Comparison of ENCODE assay signal across 8 cellular contexts in the genomic region with DNA sequence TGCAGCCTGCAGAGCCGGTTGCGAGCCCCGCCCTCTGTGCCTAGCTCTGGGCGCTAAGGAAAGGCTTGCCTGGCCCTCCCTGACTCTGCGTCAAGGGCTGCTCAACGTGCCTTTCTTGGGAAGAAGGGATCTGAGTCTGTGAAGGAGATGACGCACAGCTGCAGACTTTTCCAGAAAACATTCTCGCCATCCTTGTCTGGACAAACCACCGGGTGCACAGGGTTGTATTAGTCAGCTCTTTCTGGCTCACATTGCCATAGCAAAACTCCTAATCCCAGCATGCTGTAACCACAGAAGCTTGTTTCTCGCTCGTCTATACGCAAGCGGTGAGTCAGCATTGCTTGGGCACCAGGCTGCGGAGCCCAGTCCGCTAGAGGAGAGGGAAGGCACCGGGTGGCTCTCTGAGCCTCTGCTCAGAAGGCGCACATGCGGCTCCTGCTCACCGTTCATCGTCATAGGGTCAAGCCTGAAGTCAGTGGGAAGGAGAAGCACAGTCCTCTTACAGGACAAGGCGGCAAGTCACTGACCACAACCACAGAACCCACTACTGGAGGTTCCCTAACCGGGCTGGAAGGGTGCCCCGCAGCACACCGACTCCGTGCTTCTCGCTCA. TPM values are rescaled to one million over a fixed set of nuclear protein-coding genes. Genes with fewer than 3 reads are reported as not detected.
DNase-seq lines count a peak whose midpoint lies in the region; ATAC-seq, FAIRE-seq and TF ChIP-seq lines count a peak whose summit lies in the region.

No MANE protein-coding gene starts in this region.

- H3K9me3 ChIP-seq in K562 (replicated peaks; ENCODE audit: control insufficient read depth, insufficient read depth, low read depth, low read length) (no peaks in the 10 kb centered on the region), mesodermal cell (ENCODE audit: control insufficient read depth, low read length) (no peaks in the 10 kb centered on the region)

- intact Hi-C loops in K562 (cut with micrococcal nuclease) = no loop called here

- CTCF ChIA-PET in K562 (lab: Yijun Ruan, JAX; ENCODE audit: low intra/inter-chr PET ratio) = no interaction called here

- ATAC-seq in K562 (peak; percentile 44), HG02981 (IDR thresholded peaks at IDR 0.05; ENCODE audit: unreplicated experiment) (no peak)

- H3K4me3 ChIP-seq in K562 (no peak overlapping the region), mesodermal cell (ENCODE audit: extremely low read depth, insufficient read depth, low read length, poor library complexity, severe bottlenecking) (no peak overlapping the region)

- no TSS peak for BruUV-seq in K562 (replicated peaks; lab: Mats Ljungman, UMichigan)

- TF ChIP-seq RAD21 in K562 (CRISPR knock-in tag; conservative IDR thresholded peaks at IDR 0.05 in 1 of 2, IDR thresholded peaks at IDR 0.05 in 1 of 2) = no peak

- no peak overlapping the region for H3K4me2 ChIP-seq in K562 (ENCODE audit: insufficient read depth, low read length)

- DNase-seq in ELR (ENCODE audit: low read depth) (peak; percentile 82), MV-4-11 (lab: John Stamatoyannopoulos, UW) (peak; percentile 97), K562 (ENCODE audit: extremely low read depth in 1 of 4, low spot score in 3 of 4) (peak in 1 of 4 experiments; percentile 21), caudate nucleus (lab: John Stamatoyannopoulos, UW) (no peak), NCI-H187 (lab: John Stamatoyannopoulos, UW) (no peak), amniotic stem cell (lab: John Stamatoyannopoulos, UW) (no peak)

- no peak overlapping the region for H3K27ac ChIP-seq in K562 (ENCODE audit: extremely low read depth, low read depth, low read length)
- H3K27ac ChIP-seq in mesodermal cell (ENCODE audit: low read depth, low read length, severe bottlenecking) = peak overlapping the region; percentile 37
- no peak overlapping the region for H3K27ac ChIP-seq in caudate nucleus (ENCODE audit: low read depth, low read length)

- no peak overlapping the region for H2AFZ ChIP-seq in K562 (ENCODE audit: low read depth, low read length)

- H4K20me1 ChIP-seq in K562 (replicated peaks; ENCODE audit: control insufficient read depth, insufficient read depth, low read length) = peaks cover 4% of the 10 kb centered on the region; the same call in 1 of the 2 replicates

- H3K4me1 ChIP-seq in K562 (replicated peaks in 1 of 2; ENCODE audit: control insufficient read depth in 2 of 2, insufficient read depth in 2 of 2, low read length in 2 of 2) (no peaks in the 10 kb centered on the region), mesodermal cell (ENCODE audit: control insufficient read depth, insufficient read depth, low read length, poor library complexity, severe bottlenecking) (peaks cover 5% of the 10 kb centered on the region)

- peaks cover 0 to 29% of the 10 kb centered on the region in 2 experiments; a peak in 3 of 5 replicates for H3K27me3 ChIP-seq in K562 (ENCODE audit: control insufficient read depth in 2 of 2, insufficient read depth in 2 of 2, low read length in 2 of 2)

- TF ChIP-seq CTCF in K562 (IDR thresholded peaks at IDR 0.05 in 2 of 3, conservative IDR thresholded peaks at IDR 0.05 in 1 of 3; ENCODE audit: insufficient read depth in 2 of 3, low read depth in 1 of 3, low read length in 3 of 3) = no peak

- POLR2A ChIA-PET in K562 (lab: Yijun Ruan, JAX) = interaction anchor here (0.5 to 0.7 kb wide), 3 partner anchors 15 to 106 kb away, joined by 3 read pairs; no protein-coding TSS in a partner anchor

- no peak for TF ChIP-seq EP300 in K562 (IDR thresholded peaks at IDR 0.05; ENCODE audit: low read length)

- H3K9ac ChIP-seq in K562 (ENCODE audit: insufficient read depth in 1 of 2, low read depth in 2 of 2, low read length in 2 of 2) = no peak overlapping the region; a peak in 1 of 4 replicates

- H3K36me3 ChIP-seq in K562 (ENCODE audit: control insufficient read depth, insufficient read depth, low read length) = no peaks in the 10 kb centered on the region
- no peaks in the 10 kb centered on the region for H3K36me3 ChIP-seq in mesodermal cell (ENCODE audit: control insufficient read depth, insufficient read depth, low read length)

- no peak for FAIRE-seq in K562 (lab: Jason Lieb, UNC)

- no peak for TF ChIP-seq POLR2A in K562 (conservative IDR thresholded peaks at IDR 0.05)

- WGBS in K562 (ENCODE audit: insufficient coverage, low coverage, missing lambda C conversion rate) = 2% methylated on average over 26 of the region's 26 CpGs
- WGBS in mesodermal cell (ENCODE audit: insufficient coverage in 2 of 2), 2 experiments = 81 to 82% methylated on average over 25 to 26 of the region's 26 CpGs

- H3K9me1 ChIP-seq in K562 (ENCODE audit: control insufficient read depth, insufficient read depth, low read length) = no peaks in the 10 kb centered on the region

- no peaks in the 10 kb centered on the region for H3K79me2 ChIP-seq in K562 (ENCODE audit: control insufficient read depth, insufficient read depth, low read length)

- in situ Hi-C loops in K562 (cut with MboI) = no loop called here

RNA-seq across cellular contexts. Expression of gene CD300H, which starts 2.2 kb away (rescaled TPM):
- not detected in 2 replicates for total RNA-seq in K562 (2011; cell fraction: chromatin; rRNA removed; ENCODE audit: low replicate concordance)
- not detected in 2 replicates for total RNA-seq in K562 (2011; cell fraction: nucleolus; rRNA removed)
- total RNA-seq in K562 (2011; cell fraction: nucleoplasm; rRNA removed) = not detected in 2 replicates
- not detected in 2 replicates for total RNA-seq in K562 (2014; rRNA removed)
- not detected in 2 replicates for total RNA-seq in K562 (2014; rRNA removed; fragmentation: Illumina TruSeq; extraction: Trizol)
- total RNA-seq in K562 (2015; rRNA removed; fragmentation: Illumina TruSeq; extraction: Trizol) = not detected in 2 replicates
- total RNA-seq in K562 (2021) = not detected in 2 replicates
- polyA plus RNA-seq in K562 (2011; rRNA removed) = not detected in 2 replicates
- not detected in 2 replicates for polyA plus RNA-seq in K562 (2011; cell fraction: cytosol; rRNA removed)
- not detected in 2 replicates for polyA plus RNA-seq in K562 (2011; cell fraction: nucleus; rRNA removed)
- polyA plus RNA-seq in K562 (2012) = not detected in 2 replicates
- polyA plus RNA-seq in K562 (2014; fragmentation: Illumina TruSeq; extraction: Trizol) = not detected in 2 replicates
- polyA plus RNA-seq in K562 (2014; fragmentation: Nextera tagmentation; extraction: Ambion mirVana) = not detected
- polyA plus RNA-seq in K562 (2014; rRNA removed) = not detected in 2 replicates
- polyA minus RNA-seq in K562 (2011; rRNA and poly(A)+ RNA removed) = not detected in 2 replicates
- not detected in 2 replicates for polyA minus RNA-seq in K562 (2011; cell fraction: cytosol; rRNA and poly(A)+ RNA removed)
- polyA minus RNA-seq in K562 (2011; cell fraction: nucleus; rRNA and poly(A)+ RNA removed) = not detected in 2 replicates
- polyA plus RNA-seq in mesodermal cell (2013, experiment 1 of 2) = not detected
- polyA plus RNA-seq in mesodermal cell (2013, experiment 2 of 2) = not detected

RNA-seq across cellular contexts. Expression of gene CD300LD, which starts 22.6 kb away (rescaled TPM):
- not detected in 2 replicates for total RNA-seq in K562 (2011; cell fraction: chromatin; rRNA removed; ENCODE audit: low replicate concordance)
- total RNA-seq in K562 (2011; cell fraction: nucleolus; rRNA removed) = not detected in 2 replicates
- not detected in 2 replicates for total RNA-seq in K562 (2011; cell fraction: nucleoplasm; rRNA removed)
- total RNA-seq in K562 (2014; rRNA removed) (not detected in 2 replicates), K562 (2014; rRNA removed; fragmentation: Illumina TruSeq; extraction: Trizol) (not detected in 2 replicates), K562 (2015; rRNA removed; fragmentation: Illumina TruSeq; extraction: Trizol) (not detected in 2 replicates), K562 (2021) (not detected in 2 replicates)
- polyA plus RNA-seq in K562 (2011; rRNA removed) (not detected in 2 replicates), K562 (2014; fragmentation: Illumina TruSeq; extraction: Trizol) (not detected in 2 replicates), K562 (2014; fragmentation: Nextera tagmentation; extraction: Ambion mirVana) (not detected), K562 (2014; rRNA removed) (not detected in 2 replicates)
- not detected in 2 replicates for polyA plus RNA-seq in K562 (2011; cell fraction: cytosol; rRNA removed)
- polyA plus RNA-seq in K562 (2011; cell fraction: nucleus; rRNA removed) = not detected in 2 replicates
- not detected in 2 replicates for polyA plus RNA-seq in K562 (2012)
- not detected in 2 replicates for polyA minus RNA-seq in K562 (2011; rRNA and poly(A)+ RNA removed)
- polyA minus RNA-seq in K562 (2011; cell fraction: cytosol; rRNA and poly(A)+ RNA removed) = not detected in 2 replicates
- polyA minus RNA-seq in K562 (2011; cell fraction: nucleus; rRNA and poly(A)+ RNA removed) = not detected in 2 replicates
- polyA plus RNA-seq in mesodermal cell (2013, experiment 1 of 2) = not detected
- polyA plus RNA-seq in mesodermal cell (2013, experiment 2 of 2) = not detected

RNA-seq across cellular contexts. Expression of gene CD300C, which starts 23.6 kb away (rescaled TPM):
- total RNA-seq in K562 (2011; cell fraction: chromatin; rRNA removed; ENCODE audit: low replicate concordance) = 0.39 TPM in 1 of 2 replicates, not detected in the other
- 0.33 TPM in 1 of 2 replicates, not detected in the other for total RNA-seq in K562 (2011; cell fraction: nucleolus; rRNA removed)
- not detected in 2 replicates for total RNA-seq in K562 (2011; cell fraction: nucleoplasm; rRNA removed)
- total RNA-seq in K562 (2014; rRNA removed) = not detected in 2 replicates
- not detected in 2 replicates for total RNA-seq in K562 (2014; rRNA removed; fragmentation: Illumina TruSeq; extraction: Trizol)
- total RNA-seq in K562 (2015; rRNA removed; fragmentation: Illumina TruSeq; extraction: Trizol) = 0.23 TPM in 1 of 2 replicates, not detected in the other
- not detected in 2 replicates for total RNA-seq in K562 (2021)
- 0.04 TPM in 1 of 2 replicates, not detected in the other for polyA plus RNA-seq in K562 (2011; rRNA removed)
- 0.03 TPM in 1 of 2 replicates, not detected in the other for polyA plus RNA-seq in K562 (2011; cell fraction: cytosol; rRNA removed)
- polyA plus RNA-seq in K562 (2011; cell fraction: nucleus; rRNA removed) = not detected in 2 replicates
- polyA plus RNA-seq in K562 (2012) = 0.09 and 0.24 TPM in 2 replicates
- 0.07 TPM in 1 of 2 replicates, not detected in the other for polyA plus RNA-seq in K562 (2014; fragmentation: Illumina TruSeq; extraction: Trizol)
- polyA plus RNA-seq in K562 (2014; fragmentation: Nextera tagmentation; extraction: Ambion mirVana) = not detected
- polyA plus RNA-seq in K562 (2014; rRNA removed) = 0.16 TPM in 1 of 2 replicates, not detected in the other
- polyA minus RNA-seq in K562 (2011; rRNA and poly(A)+ RNA removed) = not detected in 2 replicates
- not detected in 2 replicates for polyA minus RNA-seq in K562 (2011; cell fraction: cytosol; rRNA and poly(A)+ RNA removed)
- 0.13 TPM in 1 of 2 replicates, not detected in the other for polyA minus RNA-seq in K562 (2011; cell fraction: nucleus; rRNA and poly(A)+ RNA removed)
- not detected for polyA plus RNA-seq in mesodermal cell (2013, experiment 1 of 2)
- polyA plus RNA-seq in mesodermal cell (2013, experiment 2 of 2) = not detected

RNA-seq across cellular contexts. Expression of gene CD300LB, which starts 38.2 kb away (rescaled TPM):
- not detected in 2 replicates for total RNA-seq in K562 (2011; cell fraction: chromatin; rRNA removed; ENCODE audit: low replicate concordance)
- not detected in 2 replicates for total RNA-seq in K562 (2011; cell fraction: nucleolus; rRNA removed)
- total RNA-seq in K562 (2011; cell fraction: nucleoplasm; rRNA removed) = not detected in 2 replicates
- total RNA-seq in K562 (2014; rRNA removed) (not detected in 2 replicates), K562 (2014; rRNA removed; fragmentation: Illumina TruSeq; extraction: Trizol) (not detected in 2 replicates), K562 (2015; rRNA removed; fragmentation: Illumina TruSeq; extraction: Trizol) (not detected in 2 replicates), K562 (2021) (not detected in 2 replicates)
- polyA plus RNA-seq in K562 (2011; rRNA removed) (not detected in 2 replicates), K562 (2014; fragmentation: Illumina TruSeq; extraction: Trizol) (not detected in 2 replicates), K562 (2014; fragmentation: Nextera tagmentation; extraction: Ambion mirVana) (not detected), K562 (2014; rRNA removed) (not detected in 2 replicates)
- polyA plus RNA-seq in K562 (2011; cell fraction: cytosol; rRNA removed) = not detected in 2 replicates
- not detected in 2 replicates for polyA plus RNA-seq in K562 (2011; cell fraction: nucleus; rRNA removed)
- not detected in 2 replicates for polyA plus RNA-seq in K562 (2012)
- not detected in 2 replicates for polyA minus RNA-seq in K562 (2011; rRNA and poly(A)+ RNA removed)
- polyA minus RNA-seq in K562 (2011; cell fraction: cytosol; rRNA and poly(A)+ RNA removed) = not detected in 2 replicates
- not detected in 2 replicates for polyA minus RNA-seq in K562 (2011; cell fraction: nucleus; rRNA and poly(A)+ RNA removed)
- polyA plus RNA-seq in mesodermal cell (2013, experiment 1 of 2) = not detected
- not detected for polyA plus RNA-seq in mesodermal cell (2013, experiment 2 of 2)

RNA-seq across cellular contexts. Expression of gene CD300E, which starts 54.0 kb away (rescaled TPM):
- total RNA-seq in K562 (2011; cell fraction: chromatin; rRNA removed; ENCODE audit: low replicate concordance) = not detected in 2 replicates
- not detected in 2 replicates for total RNA-seq in K562 (2011; cell fraction: nucleolus; rRNA removed)
- not detected in 2 replicates for total RNA-seq in K562 (2011; cell fraction: nucleoplasm; rRNA removed)
- not detected in 2 replicates for total RNA-seq in K562 (2014; rRNA removed)
- total RNA-seq in K562 (2014; rRNA removed; fragmentation: Illumina TruSeq; extraction: Trizol) = not detected in 2 replicates
- total RNA-seq in K562 (2015; rRNA removed; fragmentation: Illumina TruSeq; extraction: Trizol) = not detected in 2 replicates
- not detected in 2 replicates for total RNA-seq in K562 (2021)
- polyA plus RNA-seq in K562 (2011; rRNA removed) = not detected in 2 replicates
- not detected in 2 replicates for polyA plus RNA-seq in K562 (2011; cell fraction: cytosol; rRNA removed)
- polyA plus RNA-seq in K562 (2011; cell fraction: nucleus; rRNA removed) = not detected in 2 replicates
- not detected in 2 replicates for polyA plus RNA-seq in K562 (2012)
- not detected in 2 replicates for polyA plus RNA-seq in K562 (2014; fragmentation: Illumina TruSeq; extraction: Trizol)
- polyA plus RNA-seq in K562 (2014; fragmentation: Nextera tagmentation; extraction: Ambion mirVana) = not detected
- polyA plus RNA-seq in K562 (2014; rRNA removed) = not detected in 2 replicates
- not detected in 2 replicates for polyA minus RNA-seq in K562 (2011; rRNA and poly(A)+ RNA removed)
- polyA minus RNA-seq in K562 (2011; cell fraction: cytosol; rRNA and poly(A)+ RNA removed) = not detected in 2 replicates
- polyA minus RNA-seq in K562 (2011; cell fraction: nucleus; rRNA and poly(A)+ RNA removed) = not detected in 2 replicates
- 1.4 TPM for polyA plus RNA-seq in mesodermal cell (2013, experiment 1 of 2)
- 2.0 TPM for polyA plus RNA-seq in mesodermal cell (2013, experiment 2 of 2)

Comparison
In these comparisons a context has a peak if more than half of its experiments do, and no peak if none do; other contexts are left out.
1. DNase-seq: peak in ELR (single experiment) and MV-4-11 (single experiment); none in caudate nucleus (0 of 61), NCI-H187 (0 of 2) and amniotic stem cell (single experiment).